18 cellular contexts compared by ENCODE assay signal in the genomic region with DNA sequence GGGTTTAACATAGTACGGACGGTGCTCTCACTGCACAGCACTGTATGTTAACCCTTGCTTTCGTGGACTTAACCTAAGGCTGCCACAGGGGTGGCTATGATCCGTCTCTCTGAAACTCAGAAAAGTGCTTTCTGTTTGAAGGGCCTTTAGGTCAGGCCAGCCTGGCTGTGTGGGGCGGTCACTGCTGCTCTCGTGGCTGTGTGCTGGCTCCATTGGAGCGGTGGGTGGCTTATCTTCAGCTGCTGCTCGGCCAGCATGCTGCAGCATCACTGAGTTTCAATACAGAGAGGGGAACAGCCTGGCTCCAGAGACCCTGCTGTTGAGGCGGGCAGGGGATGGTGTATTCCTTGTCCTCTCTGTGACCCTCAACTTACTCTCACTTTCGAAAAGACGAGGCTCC.
"Had no signal": no experiment of that assay in that cellular context is flagged by ENCODE, and none has a peak within 500 bp of the region (broad histone marks: within the 10 kb centered on the region; RNA-seq: fewer than 3 reads in every experiment).

No MANE protein-coding gene starts in this region.

- H3K9me3 Mint-ChIP-seq: nephron, type B pancreatic cell had no signal

- H3K4me3 Mint-ChIP-seq: immature natural killer cell, naive B cell, nephron, type B pancreatic cell had no signal

- H3K27me3 ChIP-seq: suprapubic skin, thyroid gland had no signal

- H3K4me1 Mint-ChIP-seq: immature natural killer cell, naive B cell, nephron had no signal

- H3K4me3 ChIP-seq: esophagus squamous epithelium, gastroesophageal sphincter, left lung, lower lobe of right lung, sigmoid colon, skin epidermis, suprapubic skin, thyroid gland had no signal

- ATAC-seq: gastroesophageal sphincter; left lung; lower lobe of right lung; stimulated activated naive CD8-positive, alpha-beta T cell treated with anti-CD3 and anti-CD28 coated beads, Interleukin-15, Interleukin-2, amounts not matched to agents 100 U/mL and 50 U/mL, for 24 hours had no signal

- DNase-seq: esophagus squamous epithelium; foreskin fibroblast; immature natural killer cell; left lung; lower lobe of right lung; mesenchymal stem cell; naive B cell; sigmoid colon; stimulated activated CD4-positive, alpha-beta T cell treated with anti-CD3 and anti-CD28 coated beads, Interleukin-2, amount 100 ng/mL, for 24 hours; stimulated activated naive CD8-positive, alpha-beta T cell treated with anti-CD3 and anti-CD28 coated beads, Interleukin-15, Interleukin-2, amounts not matched to agents 100 U/mL and 50 U/mL, for 24 hours; thyroid gland had no signal

- FAIRE-seq: keratinocyte, urothelium cell line had no signal

- H3K27ac ChIP-seq: esophagus squamous epithelium, gastroesophageal sphincter, left lung, lower lobe of right lung, sigmoid colon, skin epidermis, suprapubic skin, thyroid gland had no signal

- H3K36me3 Mint-ChIP-seq: immature natural killer cell, naive B cell, type B pancreatic cell had no signal

- H3K36me3 ChIP-seq: esophagus squamous epithelium, gastroesophageal sphincter, left lung, lower lobe of right lung, sigmoid colon, suprapubic skin, thyroid gland had no signal

- H3K27ac Mint-ChIP-seq: immature natural killer cell, naive B cell, nephron, type B pancreatic cell had no signal

- H3K4me1 ChIP-seq: esophagus squamous epithelium, gastroesophageal sphincter, left lung, lower lobe of right lung, sigmoid colon, suprapubic skin, thyroid gland had no signal

- H3K9me3 ChIP-seq: esophagus squamous epithelium, left lung, lower lobe of right lung, thyroid gland had no signal
